8 cellular contexts compared by ENCODE assay signal in genomic region chr4:128191115-128191897, GRCh38.
DNase-seq lines count a peak whose midpoint lies in the region; ATAC-seq and TF ChIP-seq lines count a peak whose summit lies in the region.

No MANE protein-coding gene starts in this region.

- no peaks in the 10 kb centered on the region for H3K27me3 ChIP-seq in HL-60 (ENCODE audit: insufficient read depth, poor library complexity, severe bottlenecking)

- ATAC-seq in GM21367 (IDR thresholded peaks at IDR 0.05; ENCODE audit: unreplicated experiment) (peak; percentile 98), esophagus mucosa (peak; percentile 84), natural killer cell (peak; percentile 92 to 100 (median 100))

- H3K27ac ChIP-seq in HL-60 (replicated peaks) = no peak overlapping the region

- H3K27me3 Mint-ChIP-seq in natural killer cell (ENCODE audit: low read depth in 2 of 2) = no peaks in the 10 kb centered on the region

- no peak overlapping the region for H3K4me3 ChIP-seq in HL-60 (replicated peaks; ENCODE audit: insufficient read depth, low read length)

- H3K36me3 Mint-ChIP-seq in natural killer cell = no peaks in the 10 kb centered on the region

- DNase-seq in DMS 273 treated with DMSO at 0.1 percent for 48 hours (lab: John Stamatoyannopoulos, UW) = peak; percentile 29
- DNase-seq in HL-60 (ENCODE audit: low read depth in 1 of 2, low spot score in 1 of 2) = peak; percentile 38 to 76
- peak; percentile 42 for DNase-seq in NOMO-1 treated with dmso at 0.1 percent for 144 hours (lab: John Stamatoyannopoulos, UW; ENCODE audit: unreplicated experiment)
- DNase-seq in activated CD8-positive, alpha-beta memory T cell treated with anti-CD3 and anti-CD28 coated beads, Interleukin-2, amount 50 U/mL, for 48 hours = peak; percentile 74
- DNase-seq in natural killer cell = peak; percentile 44
- DNase-seq in stimulated activated naive CD4-positive, alpha-beta T cell treated with Interleukin-2 at 50 U/mL for 16 hours (lab: John Stamatoyannopoulos, UW) = peak; percentile 51

- intact Hi-C loops in natural killer cell (cut with micrococcal nuclease) = loop anchor here (1.0 kb wide), 2 partner anchors 618 to 672 kb away; partner anchors contain the start of gene JADE1

- peak; percentile 76 for TF ChIP-seq CTCF in HL-60 (IDR thresholded peaks at IDR 0.05; ENCODE audit: insufficient read depth, low read length)
- TF ChIP-seq CTCF in natural killer cell (IDR thresholded peaks at IDR 0.05) = peak; percentile 94

- peaks cover 6% of the 10 kb centered on the region in 2 donors for H3K4me1 Mint-ChIP-seq in natural killer cell

- no peak overlapping the region for H3K27ac Mint-ChIP-seq in natural killer cell

- no peak overlapping the region for H3K4me3 Mint-ChIP-seq in natural killer cell

- H3K9me3 Mint-ChIP-seq in natural killer cell = no peaks in the 10 kb centered on the region
